In genomic region chr11:2375964-2376551, GRCh38 we compare ENCODE assay signal across 13 cellular contexts. TPM values are rescaled to one million over a fixed set of nuclear protein-coding genes. Genes with fewer than 3 reads are reported as not detected.
DNase-seq lines count a peak whose midpoint lies in the region; ATAC-seq and TF ChIP-seq lines count a peak whose summit lies in the region.
"Had no signal": no experiment of that assay in that cellular context is flagged by ENCODE, and none has a peak within 500 bp of the region (broad histone marks: within the 10 kb centered on the region; RNA-seq: fewer than 3 reads in every experiment).

No MANE protein-coding gene starts in this region.

- no peaks in the 10 kb centered on the region for H3K9me3 Mint-ChIP-seq in CD4-positive, alpha-beta T cell
- no peaks in the 10 kb centered on the region for H3K9me3 Mint-ChIP-seq in effector memory CD8-positive, alpha-beta T cell
- no peaks in the 10 kb centered on the region for H3K9me3 Mint-ChIP-seq in naive thymus-derived CD4-positive, alpha-beta T cell

- peaks cover 37% of the 10 kb centered on the region for H3K4me1 ChIP-seq in HUES6 (ENCODE audit: control insufficient read depth, insufficient read depth, low read length)
- H3K4me1 ChIP-seq in naive thymus-derived CD4-positive, alpha-beta T cell (ENCODE audit: control insufficient read depth in 2 of 2, insufficient read depth in 2 of 2, low read length in 2 of 2): peaks cover 19 to 21% of the 10 kb centered on the region in 2 donors

- DNase-seq in CD4-positive, alpha-beta T cell: no peak
- DNase-seq in effector memory CD8-positive, alpha-beta T cell: no peak
- DNase-seq in naive thymus-derived CD4-positive, alpha-beta T cell: no peak
- DNase-seq in NCI-H226 (no peak), GOT3 (lab: John Stamatoyannopoulos, UW) (no peak), NCI-H524 (lab: John Stamatoyannopoulos, UW) (no peak), NCI-H2029 (lab: John Stamatoyannopoulos, UW) (no peak)
- DNase-seq: activated gamma-delta T cell; NCI-H1694 treated with DMSO at 0.1 percent for 48 hours; stimulated activated CD4-positive, alpha-beta T cell treated with anti-CD3 and anti-CD28 coated beads, Interleukin-4, amount 100 ng/mL, for 1 hour had no signal

- H3K27me3 Mint-ChIP-seq in CD4-positive, alpha-beta T cell: no peaks in the 10 kb centered on the region
- no peaks in the 10 kb centered on the region for H3K27me3 Mint-ChIP-seq in effector memory CD8-positive, alpha-beta T cell
- peaks cover 0 to 10% (median 0%) of the 10 kb centered on the region in 5 donors for H3K27me3 Mint-ChIP-seq in naive thymus-derived CD4-positive, alpha-beta T cell

- peaks cover 19% of the 10 kb centered on the region for H3K4me1 Mint-ChIP-seq in CD4-positive, alpha-beta T cell (ENCODE audit: low read depth)
- H3K4me1 Mint-ChIP-seq in effector memory CD8-positive, alpha-beta T cell (ENCODE audit: low read depth in 2 of 2): peaks cover 27% of the 10 kb centered on the region in 2 donors
- peaks cover 8 to 30% (median 16%) of the 10 kb centered on the region in 7 donors for H3K4me1 Mint-ChIP-seq in naive thymus-derived CD4-positive, alpha-beta T cell

- peaks cover 4% of the 10 kb centered on the region for H3K36me3 Mint-ChIP-seq in CD4-positive, alpha-beta T cell (ENCODE audit: low read depth)
- H3K36me3 Mint-ChIP-seq in effector memory CD8-positive, alpha-beta T cell (ENCODE audit: insufficient read depth): peaks cover 31% of the 10 kb centered on the region
- no peaks in the 10 kb centered on the region for H3K36me3 Mint-ChIP-seq in naive thymus-derived CD4-positive, alpha-beta T cell

- H3K27ac ChIP-seq in CD4-positive, alpha-beta T cell (ENCODE audit: low read depth, low read length): no peak overlapping the region
- no peak overlapping the region for H3K27ac ChIP-seq in HUES6 (ENCODE audit: low read depth, low read length)
- H3K27ac ChIP-seq in naive thymus-derived CD4-positive, alpha-beta T cell (ENCODE audit: low read depth, low read length): no peak overlapping the region
- H3K27ac ChIP-seq: suprapubic skin had no signal

- peak overlapping the region; percentile 55 for H3K27ac Mint-ChIP-seq in CD4-positive, alpha-beta T cell
- no peak overlapping the region for H3K27ac Mint-ChIP-seq in effector memory CD8-positive, alpha-beta T cell
- H3K27ac Mint-ChIP-seq in naive thymus-derived CD4-positive, alpha-beta T cell: peak overlapping the region in 4 of 9 donors; percentile 13 to 54 (median 46)

- peak overlapping the region; percentile 83 for H3K4me3 Mint-ChIP-seq in CD4-positive, alpha-beta T cell
- peak overlapping the region; percentile 49 to 89 for H3K4me3 Mint-ChIP-seq in effector memory CD8-positive, alpha-beta T cell
- H3K4me3 Mint-ChIP-seq in naive thymus-derived CD4-positive, alpha-beta T cell: peak overlapping the region; percentile 40 to 89 (median 62)

- peak overlapping the region; percentile 81; the same call in 1 of the 2 replicates for H3K4me3 ChIP-seq in HUES6 (ENCODE audit: low read depth, low read length)
- H3K4me3 ChIP-seq in naive thymus-derived CD4-positive, alpha-beta T cell (ENCODE audit: low read length): no peak overlapping the region

- CTCF ChIA-PET in CD4-positive, alpha-beta T cell (lab: Charles Lee): no interaction called here
- CTCF ChIA-PET in naive thymus-derived CD4-positive, alpha-beta T cell (lab: Charles Lee): no interaction called here

- no peak for ATAC-seq in CD4-positive, alpha-beta T cell (ENCODE audit: poor library complexity)
- ATAC-seq in effector memory CD8-positive, alpha-beta T cell (replicated peaks): no peak
- no peak for ATAC-seq in naive thymus-derived CD4-positive, alpha-beta T cell

- TF ChIP-seq CTCF in CD4-positive, alpha-beta T cell (IDR thresholded peaks at IDR 0.05): no peak

- intact Hi-C loops in CD4-positive, alpha-beta T cell (cut with DNase I, micrococcal nuclease): loop anchor here in 1 of 2 experiments (2.0 to 10.0 kb wide), 4 partner anchors 69 to 1111 kb away; partner anchors contain the start of genes C11orf21, KCNQ1, TRPM5 and TSPAN32
- intact Hi-C loops in naive thymus-derived CD4-positive, alpha-beta T cell (cut with micrococcal nuclease): loop anchor here (2.0 to 5.0 kb wide), 3 partner anchors 69 to 511 kb away; partner anchors contain the start of gene CDKN1C (in 1 of the 2)

- H3K9me3 ChIP-seq in CD4-positive, alpha-beta T cell (ENCODE audit: control insufficient read depth, low read length): no peaks in the 10 kb centered on the region
- H3K9me3 ChIP-seq in HUES6 (ENCODE audit: control insufficient read depth, insufficient read depth, low read depth, low read length): no peaks in the 10 kb centered on the region
- no peaks in the 10 kb centered on the region for H3K9me3 ChIP-seq in naive thymus-derived CD4-positive, alpha-beta T cell (ENCODE audit: control insufficient read depth in 2 of 3, low read length in 3 of 3)
- H3K9me3 ChIP-seq: suprapubic skin had no signal

- H3K9ac ChIP-seq in HUES6 (ENCODE audit: low read length): no peak overlapping the region

- POLR2A ChIA-PET in CD4-positive, alpha-beta T cell (lab: Charles Lee): interaction anchor here (2.4 to 2.8 kb wide), 2 partner anchors 11 to 25 kb away, joined by 38 to 47 read pairs; partner anchors contain the start of gene TSSC4
- POLR2A ChIA-PET in naive thymus-derived CD4-positive, alpha-beta T cell (lab: Charles Lee): interaction anchor here (0.7 to 3.6 kb wide), 5 partner anchors 9 to 73 kb away, joined by 3 to 21 read pairs (median 3); partner anchors contain the start of gene TSSC4

- no peaks in the 10 kb centered on the region for H3K27me3 ChIP-seq in CD4-positive, alpha-beta T cell (ENCODE audit: control insufficient read depth, insufficient read depth, low read length)
- H3K27me3 ChIP-seq in HUES6 (ENCODE audit: control insufficient read depth, insufficient read depth, low read length): peaks cover 3% of the 10 kb centered on the region; the same call in 1 of the 2 replicates
- no peaks in the 10 kb centered on the region for H3K27me3 ChIP-seq in naive thymus-derived CD4-positive, alpha-beta T cell (ENCODE audit: control insufficient read depth in 2 of 2, insufficient read depth in 2 of 2, low read length in 2 of 2)
- H3K27me3 ChIP-seq: dorsolateral prefrontal cortex, suprapubic skin had no signal

- H3K36me3 ChIP-seq in HUES6 (ENCODE audit: control insufficient read depth, insufficient read depth, low read length): peaks cover 11% of the 10 kb centered on the region; the same call in 1 of the 2 replicates
- peaks cover 0 to 8% (median 3%) of the 10 kb centered on the region in 3 experiments for H3K36me3 ChIP-seq in naive thymus-derived CD4-positive, alpha-beta T cell (ENCODE audit: control insufficient read depth in 2 of 3, insufficient read depth in 3 of 3, low read length in 3 of 3)
- H3K36me3 ChIP-seq: suprapubic skin had no signal

RNA-seq across cellular contexts. Expression of gene CD81, which starts 1.1 kb away (rescaled TPM):
- 100 to 1,000 TPM; 181 to 183 TPM for total RNA-seq in CD4-positive, alpha-beta T cell
- 100 to 1,000 TPM in 4 of 5 experiments, 10 to 100 TPM in 1; 97.5 to 173 (median 138) TPM for total RNA-seq in naive thymus-derived CD4-positive, alpha-beta T cell
- 10 to 100 TPM; 19.0 to 39.6 TPM for polyA plus RNA-seq in naive thymus-derived CD4-positive, alpha-beta T cell

RNA-seq across cellular contexts. Expression of gene TSSC4, which starts 24.5 kb away (rescaled TPM):
- 10 to 100 TPM; 47.5 to 50.0 TPM for total RNA-seq in CD4-positive, alpha-beta T cell
- 10 to 100 TPM; 43.6 to 55.0 (median 50.9) TPM for total RNA-seq in naive thymus-derived CD4-positive, alpha-beta T cell
- polyA plus RNA-seq in naive thymus-derived CD4-positive, alpha-beta T cell: 10 to 100 TPM; 51.7 to 83.7 TPM
